In genomic region chr1:119327436-119328155, GRCh38 we compare ENCODE assay signal across 8 cellular contexts. TPM values are rescaled to one million over a fixed set of nuclear protein-coding genes. Genes with fewer than 3 reads are reported as not detected.
DNase-seq lines count a peak whose midpoint lies in the region; ATAC-seq and TF ChIP-seq lines count a peak whose summit lies in the region.

No MANE protein-coding gene starts in this region.

- no peaks in the 10 kb centered on the region for H3K27me3 ChIP-seq in osteoblast (ENCODE audit: insufficient read depth, low read length)

- TF ChIP-seq CTCF in GM13976 (IDR thresholded peaks at IDR 0.05; ENCODE audit: borderline replicate concordance, control extremely low read depth, extremely low read depth, insufficient read depth, missing control alignments) (peak; percentile 47), osteoblast (IDR thresholded peaks at IDR 0.05; ENCODE audit: extremely low read depth, low read depth, low read length) (peak; percentile 32)

- no peaks in the 10 kb centered on the region for H3K79me2 ChIP-seq in osteoblast (ENCODE audit: insufficient read depth, low read length)

- no peak for ATAC-seq in GM18861 (IDR thresholded peaks at IDR 0.05; ENCODE audit: unreplicated experiment)
- no peak for ATAC-seq in HG03469 (IDR thresholded peaks at IDR 0.05; ENCODE audit: unreplicated experiment)

- H3K4me3 ChIP-seq in osteoblast (ENCODE audit: insufficient read depth, low read length): peak overlapping the region; percentile 55

- no peaks in the 10 kb centered on the region for H3K9me3 ChIP-seq in osteoblast (ENCODE audit: low read depth, low read length)

- no peaks in the 10 kb centered on the region for H4K20me1 ChIP-seq in osteoblast (ENCODE audit: insufficient read depth, low read length)

- peak; percentile 52 for DNase-seq in GM13976 (ENCODE audit: low spot score)
- DNase-seq in NCI-H187 treated with DMSO at 0.1 percent for 48 hours (lab: John Stamatoyannopoulos, UW): peak; percentile 82
- DNase-seq in activated T-cell treated with anti-CD3 and anti-CD28 coated beads, Interleukin-2, amount 50 U/mL, for 48 hours: peak; percentile 49 to 55
- peak; percentile 3 for DNase-seq in globus pallidus (ENCODE audit: low spot score)
- peak; percentile 60 for DNase-seq in osteoblast (ENCODE audit: insufficient read length, low spot score, missing footprints)
- DNase-seq in cerebellum (ENCODE audit: low spot score): no peak

- in situ Hi-C loops in GM13976 (cut with MboI; ENCODE audit: low sequenced_read_pairs, unreplicated experiment): no loop called here

- no peaks in the 10 kb centered on the region for H3K4me1 ChIP-seq in osteoblast (ENCODE audit: insufficient read depth, low read length)

- no peak overlapping the region for H3K27ac ChIP-seq in osteoblast (ENCODE audit: low read depth, low read length)

- H3K36me3 ChIP-seq in osteoblast (ENCODE audit: insufficient read depth, low read length): no peaks in the 10 kb centered on the region

- peak overlapping the region; percentile 66 for H2AFZ ChIP-seq in osteoblast (ENCODE audit: low read length)

- peak overlapping the region; percentile 78 for H3K4me2 ChIP-seq in osteoblast (ENCODE audit: insufficient read depth, low read length)

RNA-seq across cellular contexts. Expression of gene HAO2, which starts 41.0 kb away (rescaled TPM):
- total RNA-seq in osteoblast: not detected in 2 replicates
- not detected for total RNA-seq in cerebellum
